Comparison of ENCODE assay signal across 9 cellular contexts in genomic region chr14:72643317-72643801, GRCh38.
DNase-seq lines count a peak whose midpoint lies in the region; ATAC-seq and TF ChIP-seq lines count a peak whose summit lies in the region.
"Had no signal": no experiment of that assay in that cellular context is flagged by ENCODE, and none has a peak within 500 bp of the region (broad histone marks: within the 10 kb centered on the region; RNA-seq: fewer than 3 reads in every experiment).

No MANE protein-coding gene starts in this region.

- ATAC-seq in mucosa of descending colon (peak; percentile 44), HG02610 (IDR thresholded peaks at IDR 0.05; ENCODE audit: unreplicated experiment) (no peak)

- no peaks in the 10 kb centered on the region for H3K4me1 ChIP-seq in mucosa of descending colon (ENCODE audit: low read depth)

- H3K9me3 ChIP-seq in mucosa of descending colon: peaks cover 11% of the 10 kb centered on the region

- no peak for TF ChIP-seq CTCF in mucosa of descending colon (IDR thresholded peaks at IDR 0.05)

- H3K36me3 ChIP-seq in mucosa of descending colon (ENCODE audit: low read depth): no peaks in the 10 kb centered on the region

- DNase-seq in AG20443 (ENCODE audit: low spot score): peak; percentile 96
- DNase-seq in NCI-H82 (lab: John Stamatoyannopoulos, UW): peak; percentile 94
- peak; percentile 98 for DNase-seq in dermis blood vessel endothelial cell
- DNase-seq in mucosa of descending colon: no peak
- no peak for DNase-seq in OCI-M2 (lab: John Stamatoyannopoulos, UW; ENCODE audit: unreplicated experiment)
- no peak for DNase-seq in activated T-cell treated with anti-CD3 and anti-CD28 coated beads, Interleukin-2, amount 50 U/mL, for 1 hour
- no peak for DNase-seq in NCI-H748 (lab: John Stamatoyannopoulos, UW; ENCODE audit: unreplicated experiment)
- DNase-seq: DND-41 had no signal

- no peak overlapping the region for H3K4me3 ChIP-seq in mucosa of descending colon

- intact Hi-C loops in mucosa of descending colon (cut with DNase I, micrococcal nuclease): no loop called here

Comparison
In these comparisons a context has a peak if more than half of its experiments do, and no peak if none do; other contexts are left out.
1. DNase-seq: peak in AG20443 (single experiment), NCI-H82 (single experiment) and dermis blood vessel endothelial cell (single experiment); none in mucosa of descending colon (0 of 3), OCI-M2 (single experiment), activated T-cell treated with anti-CD3 and anti-CD28 coated beads, Interleukin-2, amount 50 U/mL, for 1 hour (single experiment) and NCI-H748 (single experiment).